ENCODE assay signal across 1 cellular context in genomic region chr17:7825206-7825980, GRCh38.
TF ChIP-seq lines count a peak whose summit lies in the region.

No MANE protein-coding gene starts in this region.

TF ChIP-seq in IMR-90, 13 proteins besides CTCF, POLR2A, EP300 and RAD21:
- TF ChIP-seq MXI1 (IDR thresholded peaks at IDR 0.05; ENCODE audit: borderline replicate concordance, low read depth, low read length) (no peak), USF2 (IDR thresholded peaks at IDR 0.05; ENCODE audit: low read depth, low read length) (no peak), BHLHE40 (IDR thresholded peaks at IDR 0.05; ENCODE audit: low read depth, low read length) (0 out of 2 replicates have a peak, but pooled peaks have one; percentile 13), NFE2L2 (IDR thresholded peaks at IDR 0.05; ENCODE audit: low read depth, low read length) (no peak), CHD1 (IDR thresholded peaks at IDR 0.05; ENCODE audit: low read depth, low read length) (no peak), MAZ (IDR thresholded peaks at IDR 0.05; ENCODE audit: borderline replicate concordance, low read depth, low read length) (no peak), SMC3 (IDR thresholded peaks at IDR 0.05; ENCODE audit: low read depth, low read length) (no peak)
